Comparison of ENCODE assay signal across 8 cellular contexts in the genomic region with DNA sequence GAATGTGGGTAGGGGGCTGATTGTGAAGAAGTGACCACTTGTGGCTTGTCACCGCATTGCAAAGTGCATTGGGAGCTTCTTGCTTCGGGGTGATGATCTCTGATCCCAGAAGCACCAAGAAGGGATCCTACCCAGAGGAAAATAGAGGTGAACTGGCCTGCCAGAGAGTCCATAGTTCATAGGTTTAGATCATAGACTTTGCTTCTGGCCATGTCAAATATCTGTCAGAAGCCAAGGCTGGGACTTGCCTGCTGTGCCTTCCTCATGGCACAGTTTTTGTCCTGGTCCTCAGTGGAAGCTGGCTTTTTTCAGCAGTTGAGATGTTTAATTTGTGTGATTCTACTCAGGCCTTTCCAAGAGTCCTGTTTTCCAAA. TPM values are rescaled to one million over a fixed set of nuclear protein-coding genes. Genes with fewer than 3 reads are reported as not detected.
DNase-seq lines count a peak whose midpoint lies in the region; ATAC-seq and TF ChIP-seq lines count a peak whose summit lies in the region.

No MANE protein-coding gene starts in this region.

- DNase-seq in GM23338 (ENCODE audit: low spot score), result no peak
- DNase-seq in T-cell, result no peak
- no peak for DNase-seq in AML-193 (lab: John Stamatoyannopoulos, UW)
- no peak for DNase-seq in middle frontal gyrus (ENCODE audit: extremely low spot score, low spot score)
- DNase-seq in mesenteric fat pad (ENCODE audit: low spot score), result no peak

- peak overlapping the region; percentile 99 for H3K4me2 ChIP-seq in GM23338
- H3K4me2 ChIP-seq in skeletal muscle satellite cell (ENCODE audit: low read length), result peak overlapping the region; percentile 92

- H3K27me3 ChIP-seq in GM23338 (ENCODE audit: insufficient read depth) (no peaks in the 10 kb centered on the region), gastroesophageal sphincter (no peaks in the 10 kb centered on the region), skeletal muscle satellite cell (ENCODE audit: control insufficient read depth, insufficient read depth, low read length) (no peaks in the 10 kb centered on the region)

- H3K4me1 Mint-ChIP-seq in GM23338 (peaks cover 19% of the 10 kb centered on the region), T-cell (peaks cover 37 to 56% (median 42%) of the 10 kb centered on the region in 3 donors)

- no peak for TF ChIP-seq EP300 in gastroesophageal sphincter (IDR thresholded peaks at IDR 0.05)

- H3K36me3 Mint-ChIP-seq in GM23338 (ENCODE audit: low read depth), result peaks cover 20% of the 10 kb centered on the region
- H3K36me3 Mint-ChIP-seq in T-cell, result peaks cover 17% of the 10 kb centered on the region

- H3K9me2 ChIP-seq in GM23338 (ENCODE audit: insufficient read depth), result no peaks in the 10 kb centered on the region

- ATAC-seq in GM23338 (no peak; the same call in 2 of the 3 replicates), T-cell (replicated peaks in 1 of 4) (no peak), gastroesophageal sphincter (no peak), HG03039 (IDR thresholded peaks at IDR 0.05; ENCODE audit: unreplicated experiment) (no peak)

- peaks cover 41% of the 10 kb centered on the region for H3K79me2 ChIP-seq in GM23338 (replicated peaks; ENCODE audit: insufficient read depth)

- H3K27me3 Mint-ChIP-seq in GM23338 (ENCODE audit: insufficient read depth, low read depth, poor library complexity) (peaks cover 22% of the 10 kb centered on the region), T-cell (no peaks in the 10 kb centered on the region)

- POLR2A ChIA-PET in T-cell (lab: Charles Lee), result interaction anchor here in 1 of 2 donors (0.6 to 0.9 kb wide), 4 partner anchors 13 to 24 kb away, joined by 3 to 13 read pairs (median 6); no protein-coding TSS in a partner anchor

- H3K9ac ChIP-seq in skeletal muscle satellite cell (ENCODE audit: low read depth, low read length), result peak overlapping the region; percentile 84

- H3K4me1 ChIP-seq in GM23338 (ENCODE audit: insufficient read depth), result peaks cover 6% of the 10 kb centered on the region; the same call in 1 of the 2 replicates
- peaks cover 0 to 67% (median 28%) of the 10 kb centered on the region in 3 donors for H3K4me1 ChIP-seq in gastroesophageal sphincter
- peaks cover 16% of the 10 kb centered on the region for H3K4me1 ChIP-seq in skeletal muscle satellite cell (ENCODE audit: control insufficient read depth, insufficient read depth, low read length)

- no peak overlapping the region for H2AFZ ChIP-seq in GM23338

- 0% methylated on average over 1 to 2 of the region's 2 CpGs for WGBS in gastroesophageal sphincter (ENCODE audit: low coverage in 1 of 2), 2 donors

- H3K4me3 ChIP-seq in GM23338 (peak overlapping the region; percentile 57), gastroesophageal sphincter (peak overlapping the region; percentile 63 to 97), skeletal muscle satellite cell (ENCODE audit: low read length) (peak overlapping the region; percentile 75)

- H3K36me3 ChIP-seq in GM23338 (ENCODE audit: insufficient read depth) (no peaks in the 10 kb centered on the region; the same call in 1 of the 2 replicates), gastroesophageal sphincter (peaks cover 0 to 30% of the 10 kb centered on the region in 2 donors), skeletal muscle satellite cell (ENCODE audit: insufficient read depth, low read length) (peaks cover 24% of the 10 kb centered on the region)

- CTCF ChIA-PET in T-cell (lab: Charles Lee), result interaction anchor here (0.6 to 1.3 kb wide), 7 partner anchors 12 to 56 kb away, joined by 3 to 9 read pairs (median 3); a partner anchor contains a TSS

- H3K9me3 ChIP-seq in gastroesophageal sphincter (no peaks in the 10 kb centered on the region), skeletal muscle satellite cell (replicated peaks; ENCODE audit: low read length) (no peaks in the 10 kb centered on the region)

- H3K4me3 Mint-ChIP-seq in GM23338, result peak overlapping the region; percentile 100
- peak overlapping the region; percentile 90 to 97 (median 92) for H3K4me3 Mint-ChIP-seq in T-cell

- peaks cover 10% of the 10 kb centered on the region; the same call in 1 of the 2 replicates for H3F3A ChIP-seq in GM23338 (replicated peaks; ENCODE audit: low read depth)

- no peak for TF ChIP-seq POLR2A in gastroesophageal sphincter (IDR thresholded peaks at IDR 0.05)

- TF ChIP-seq CTCF in GM23338 (conservative IDR thresholded peaks at IDR 0.05; ENCODE audit: low read depth in 2 of 2), result no peak
- TF ChIP-seq CTCF in gastroesophageal sphincter (IDR thresholded peaks at IDR 0.05), result no peak

- no peak overlapping the region for H3K27ac ChIP-seq in GM23338 (ENCODE audit: low read depth)
- peak overlapping the region in 3 of 4 donors; percentile 91 to 94 (median 92) for H3K27ac ChIP-seq in gastroesophageal sphincter

- peak overlapping the region; percentile 54; the same call in 1 of the 2 replicates for H3K27ac Mint-ChIP-seq in GM23338
- peak overlapping the region; percentile 86 to 96 for H3K27ac Mint-ChIP-seq in T-cell

- no peaks in the 10 kb centered on the region for H3K9me3 Mint-ChIP-seq in GM23338
- no peaks in the 10 kb centered on the region for H3K9me3 Mint-ChIP-seq in T-cell

- H4K20me1 ChIP-seq in GM23338 (replicated peaks; ENCODE audit: insufficient read depth), result peaks cover 19% of the 10 kb centered on the region

TF ChIP-seq in GM23338, 12 proteins besides CTCF, POLR2A, EP300 and RAD21 (continues in another document):
- TF ChIP-seq ZNF331 (CRISPR knock-in tag; IDR thresholded peaks at IDR 0.05; ENCODE audit: low read depth) (no peak), POLR2AphosphoS5 (IDR thresholded peaks at IDR 0.05; ENCODE audit: low read depth) (no peak), CREB1 (CRISPR knock-in tag; IDR thresholded peaks at IDR 0.05; ENCODE audit: low read depth) (no peak), EZH2phosphoT487 (IDR thresholded peaks at IDR 0.05; ENCODE audit: unreplicated experiment) (no peak)

RNA-seq across cellular contexts. Expression of a gene that starts 1.1 kb away (rescaled TPM):
- 30.4 and 40.5 TPM in 2 replicates for total RNA-seq in GM23338 (2014; rRNA removed; shearing (Covaris generic))
- polyA plus RNA-seq in GM23338 (2016; fragmentation: Nextera tagmentation; extraction: Ambion mirVana), result 20.0 and 20.5 TPM in 2 replicates
- total RNA-seq in T-cell, result 100 to 1,000 TPM in 2 of 5 donors, 10 to 100 TPM in 3; 69.0 to 106 (median 90.8) TPM
- 100 to 1,000 TPM in 2 of 4 donors, 10 to 100 TPM in 2; 48.4 to 121 (median 101) TPM for total RNA-seq in gastroesophageal sphincter
- total RNA-seq in skeletal muscle satellite cell (2012; rRNA removed), result 41.9 and 53.5 TPM in 2 replicates
- 91.5 TPM for total RNA-seq in mesenteric fat pad

RNA-seq across cellular contexts. Expression of a gene that starts 4.7 kb away (rescaled TPM):
- total RNA-seq in GM23338 (2014; rRNA removed; shearing (Covaris generic)), result 40.6 and 41.1 TPM in 2 replicates
- 187 and 196 TPM in 2 replicates for polyA plus RNA-seq in GM23338 (2016; fragmentation: Nextera tagmentation; extraction: Ambion mirVana)
- 10 to 100 TPM in 3 of 5 donors, 1 to 10 TPM in 2; 6.3 to 17.5 (median 14.2) TPM for total RNA-seq in T-cell
- total RNA-seq in gastroesophageal sphincter, result 10 to 100 TPM; 19.9 to 29.5 (median 21.4) TPM
- total RNA-seq in skeletal muscle satellite cell (2012; rRNA removed), result 14.2 and 17.0 TPM in 2 replicates
- total RNA-seq in mesenteric fat pad, result 17.7 TPM

RNA-seq across cellular contexts. Expression of a gene that starts 24.9 kb away (rescaled TPM):
- 15.3 and 21.1 TPM in 2 replicates for total RNA-seq in GM23338 (2014; rRNA removed; shearing (Covaris generic))
- 7.4 and 9.4 TPM in 2 replicates for polyA plus RNA-seq in GM23338 (2016; fragmentation: Nextera tagmentation; extraction: Ambion mirVana)
- total RNA-seq in T-cell (100 to 1,000 TPM in 4 of 5 donors, 10 to 100 TPM in 1; 96.1 to 119 (median 110) TPM), gastroesophageal sphincter (10 to 100 TPM; 17.9 to 53.9 (median 25.7) TPM), mesenteric fat pad (41.6 TPM)
- 11.8 and 17.5 TPM in 2 replicates for total RNA-seq in skeletal muscle satellite cell (2012; rRNA removed)

RNA-seq across cellular contexts. Expression of a gene that starts 42.3 kb away (rescaled TPM):
- total RNA-seq in GM23338 (2014; rRNA removed; shearing (Covaris generic)), result 64.2 and 72.9 TPM in 2 replicates
- polyA plus RNA-seq in GM23338 (2016; fragmentation: Nextera tagmentation; extraction: Ambion mirVana), result 16.9 and 17.0 TPM in 2 replicates
- total RNA-seq in T-cell (100 to 1,000 TPM in 1 of 5 donors, 10 to 100 TPM in 4; 77.7 to 107 (median 92.2) TPM), gastroesophageal sphincter (10 to 100 TPM; 47.5 to 65.1 (median 49.6) TPM), mesenteric fat pad (65.5 TPM)
- 32.4 and 38.4 TPM in 2 replicates for total RNA-seq in skeletal muscle satellite cell (2012; rRNA removed)
